Comparison of ENCODE assay signal across 8 cellular contexts in the genomic region with DNA sequence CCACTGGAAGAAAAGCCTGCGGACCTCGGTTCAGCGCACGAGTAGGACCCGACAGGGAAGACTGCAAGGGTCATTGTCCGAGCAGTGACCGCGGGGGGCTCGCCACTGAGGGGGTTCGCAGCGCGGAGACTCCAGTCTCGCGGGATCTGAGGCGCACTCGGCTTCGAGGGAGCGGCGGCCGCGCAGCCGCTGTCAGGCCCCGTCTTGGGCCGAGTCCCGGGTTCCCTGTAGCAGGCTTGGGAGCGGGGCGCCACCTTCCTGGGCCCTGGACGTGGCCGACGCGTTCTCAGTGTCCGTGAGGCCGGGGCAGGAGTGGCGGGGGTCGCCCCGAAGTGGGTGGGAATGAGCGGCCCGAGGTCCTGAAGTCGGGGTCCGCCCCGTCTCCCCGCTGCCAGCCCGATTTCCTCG. TPM values are rescaled to one million over a fixed set of nuclear protein-coding genes. Genes with fewer than 3 reads are reported as not detected.
DNase-seq lines count a peak whose midpoint lies in the region; ATAC-seq, FAIRE-seq and TF ChIP-seq lines count a peak whose summit lies in the region.

No MANE protein-coding gene starts in this region.

- DNase-seq in CD8-positive, alpha-beta T cell: no peak
- DNase-seq in MM.1S: no peak
- no peak for DNase-seq in dorsolateral prefrontal cortex
- no peak for DNase-seq in naive thymus-derived CD8-positive, alpha-beta T cell
- DNase-seq in omental fat pad (ENCODE audit: low spot score): no peak
- no peak for DNase-seq in frontal cortex (ENCODE audit: low spot score in 2 of 2)
- no peak for DNase-seq in OCI-M2 (lab: John Stamatoyannopoulos, UW; ENCODE audit: unreplicated experiment)

- H3K27ac ChIP-seq in CD8-positive, alpha-beta T cell (ENCODE audit: low read depth, low read length): peak overlapping the region; percentile 84
- H3K27ac ChIP-seq in MM.1S (ENCODE audit: low read length): peak overlapping the region; percentile 97
- peak overlapping the region; percentile 59 to 100 (median 98) for H3K27ac ChIP-seq in dorsolateral prefrontal cortex

- POLR2A ChIA-PET in CD8-positive, alpha-beta T cell (lab: Charles Lee): interaction anchor here (0.6 to 2.0 kb wide), 19 partner anchors 8 to 378 kb away, joined by 3 to 21 read pairs (median 5); a partner anchor contains a TSS
- POLR2A ChIA-PET in naive thymus-derived CD8-positive, alpha-beta T cell (lab: Charles Lee): interaction anchor here (0.6 to 3.9 kb wide), 37 partner anchors 9 to 630 kb away, joined by 3 to 43 read pairs (median 5); a partner anchor contains a TSS

- peaks cover 44% of the 10 kb centered on the region for H3K36me3 ChIP-seq in CD8-positive, alpha-beta T cell (ENCODE audit: insufficient read depth, low read length)
- peaks cover 37% of the 10 kb centered on the region for H3K36me3 ChIP-seq in MM.1S (replicated peaks; ENCODE audit: insufficient read depth, low read length)

- no peaks in the 10 kb centered on the region for H4K20me1 ChIP-seq in MM.1S (ENCODE audit: insufficient read depth, low read length)

- H3K79me2 ChIP-seq in MM.1S (ENCODE audit: low read length): peaks cover 77% of the 10 kb centered on the region

- H3K36me3 Mint-ChIP-seq in CD8-positive, alpha-beta T cell: peaks cover 62% of the 10 kb centered on the region
- peaks cover 0 to 68% (median 15%) of the 10 kb centered on the region in 3 donors for H3K36me3 Mint-ChIP-seq in naive thymus-derived CD8-positive, alpha-beta T cell

- no peaks in the 10 kb centered on the region for H3K9me3 Mint-ChIP-seq in CD8-positive, alpha-beta T cell
- H3K9me3 Mint-ChIP-seq in naive thymus-derived CD8-positive, alpha-beta T cell: no peaks in the 10 kb centered on the region

- no peaks in the 10 kb centered on the region for H3K27me3 Mint-ChIP-seq in CD8-positive, alpha-beta T cell (ENCODE audit: low read depth)
- H3K27me3 Mint-ChIP-seq in naive thymus-derived CD8-positive, alpha-beta T cell: no peaks in the 10 kb centered on the region

- intact Hi-C loops in CD8-positive, alpha-beta T cell (cut with DNase I, micrococcal nuclease): loop anchor here (1.0 to 10.0 kb wide), 10 partner anchors 26 to 810 kb away; a partner anchor contains a TSS
- intact Hi-C loops in dorsolateral prefrontal cortex (cut with DNase I): loop anchor here (5.0 to 10.0 kb wide), 2 partner anchors 127 to 130 kb away; a partner anchor contains a TSS

- H3K4me3 Mint-ChIP-seq in CD8-positive, alpha-beta T cell: peak overlapping the region; percentile 70
- peak overlapping the region in 6 of 10 donors; percentile 27 to 85 (median 68) for H3K4me3 Mint-ChIP-seq in naive thymus-derived CD8-positive, alpha-beta T cell

- H3K9me3 ChIP-seq in CD8-positive, alpha-beta T cell (ENCODE audit: low read length): no peaks in the 10 kb centered on the region
- no peaks in the 10 kb centered on the region for H3K9me3 ChIP-seq in MM.1S (replicated peaks; ENCODE audit: insufficient read depth, low read length)

- TF ChIP-seq CTCF in CD8-positive, alpha-beta T cell (IDR thresholded peaks at IDR 0.05): no peak
- TF ChIP-seq CTCF in MM.1S (IDR thresholded peaks at IDR 0.05; ENCODE audit: low read length) (no peak), dorsolateral prefrontal cortex (IDR thresholded peaks at IDR 0.05 in 54 of 56, conservative IDR thresholded peaks at IDR 0.05 in 2 of 56; ENCODE audit: low read depth in 1 of 56, partially characterized antibody in 56 of 56) (no peak), omental fat pad (IDR thresholded peaks at IDR 0.05) (no peak)

- peak overlapping the region; percentile 92 for H3K4me2 ChIP-seq in MM.1S (ENCODE audit: low read depth, low read length)

- H3K9ac ChIP-seq in MM.1S (ENCODE audit: low read length): peak overlapping the region; percentile 97

- H3K27ac Mint-ChIP-seq in CD8-positive, alpha-beta T cell: peak overlapping the region; percentile 57
- peak overlapping the region in 7 of 10 donors; percentile 41 to 89 (median 71) for H3K27ac Mint-ChIP-seq in naive thymus-derived CD8-positive, alpha-beta T cell

- FAIRE-seq in frontal cortex (lab: Jason Lieb, UNC): no peak

- ATAC-seq in CD8-positive, alpha-beta T cell: no peak
- no peak for ATAC-seq in naive thymus-derived CD8-positive, alpha-beta T cell
- ATAC-seq in omental fat pad (ENCODE audit: low FRiP score) (no peak), HG03039 (IDR thresholded peaks at IDR 0.05; ENCODE audit: unreplicated experiment) (no peak)

- H3F3A ChIP-seq in MM.1S (ENCODE audit: insufficient read depth, low read length): peaks cover 55% of the 10 kb centered on the region

- CTCF ChIA-PET in CD8-positive, alpha-beta T cell (lab: Charles Lee): interaction anchor here (0.6 to 5.6 kb wide), 3 partner anchors 11 to 98 kb away, joined by 3 to 48 read pairs (median 5); no protein-coding TSS in a partner anchor

- H3K4me3 ChIP-seq in CD8-positive, alpha-beta T cell (ENCODE audit: low read depth, low read length): peak overlapping the region; percentile 77
- H3K4me3 ChIP-seq in MM.1S (ENCODE audit: low read length) (peak overlapping the region; percentile 92), dorsolateral prefrontal cortex (peak overlapping the region; percentile 58 to 92 (median 78))

- no peaks in the 10 kb centered on the region for H3K27me3 ChIP-seq in CD8-positive, alpha-beta T cell (ENCODE audit: insufficient read depth, low read length)
- H3K27me3 ChIP-seq in MM.1S (replicated peaks; ENCODE audit: insufficient read depth, low read length) (no peaks in the 10 kb centered on the region), dorsolateral prefrontal cortex (no peaks in the 10 kb centered on the region)

- no peaks in the 10 kb centered on the region for H3K9me2 ChIP-seq in MM.1S (replicated peaks; ENCODE audit: insufficient read depth, low read length)

- peaks cover 66% of the 10 kb centered on the region for H3K4me1 ChIP-seq in CD8-positive, alpha-beta T cell (ENCODE audit: insufficient read depth, low read length)
- peaks cover 26% of the 10 kb centered on the region for H3K4me1 ChIP-seq in MM.1S (ENCODE audit: low read length)

- H3K4me1 Mint-ChIP-seq in CD8-positive, alpha-beta T cell (ENCODE audit: low read depth): peaks cover 53% of the 10 kb centered on the region
- peaks cover 32 to 62% (median 60%) of the 10 kb centered on the region in 4 donors for H3K4me1 Mint-ChIP-seq in naive thymus-derived CD8-positive, alpha-beta T cell

- H2AFZ ChIP-seq in MM.1S (ENCODE audit: low read length): no peak overlapping the region

RNA-seq across cellular contexts. Expression of a gene that starts 0.5 kb away (rescaled TPM):
- total RNA-seq in CD8-positive, alpha-beta T cell: 10 to 100 TPM; 36.2 to 37.4 TPM
- 10 to 100 TPM; 16.2 to 44.5 (median 25.3) TPM for total RNA-seq in dorsolateral prefrontal cortex
- 10 to 100 TPM; 46.3 to 47.5 TPM for total RNA-seq in naive thymus-derived CD8-positive, alpha-beta T cell
- polyA plus RNA-seq in naive thymus-derived CD8-positive, alpha-beta T cell: 100 to 1,000 TPM in 1 of 3 donors, 10 to 100 TPM in 2; 66.7 to 104 (median 95.5) TPM
- 10 to 100 TPM; 47.2 to 69.1 (median 59.3) TPM for total RNA-seq in omental fat pad
- 8.6 TPM for total RNA-seq in frontal cortex

RNA-seq across cellular contexts. Expression of a gene that starts 5.7 kb away (rescaled TPM):
- total RNA-seq in CD8-positive, alpha-beta T cell: 100 to 1,000 TPM; 689 to 695 TPM
- total RNA-seq in dorsolateral prefrontal cortex (100 to 1,000 TPM; 215 to 736 (median 434) TPM), omental fat pad (100 to 1,000 TPM; 292 to 484 (median 372) TPM), frontal cortex (573 TPM)
- 100 to 1,000 TPM; 565 to 579 TPM for total RNA-seq in naive thymus-derived CD8-positive, alpha-beta T cell
- 100 to 1,000 TPM; 204 to 273 (median 262) TPM for polyA plus RNA-seq in naive thymus-derived CD8-positive, alpha-beta T cell

RNA-seq across cellular contexts. Expression of a gene that starts 10.8 kb away (rescaled TPM):
- not detected for total RNA-seq in CD8-positive, alpha-beta T cell
- total RNA-seq in dorsolateral prefrontal cortex (1 to 10 TPM in 86 of 120 experiments, under 1 TPM in 22, not detected in 12; 0.51 to 3.8 (median 1.4) TPM), omental fat pad (not detected), frontal cortex (13.0 TPM)
- not detected for total RNA-seq in naive thymus-derived CD8-positive, alpha-beta T cell
- not detected for polyA plus RNA-seq in naive thymus-derived CD8-positive, alpha-beta T cell

RNA-seq across cellular contexts. Expression of a gene that starts 26.5 kb away (rescaled TPM):
- 100 to 1,000 TPM; 305 to 314 TPM for total RNA-seq in CD8-positive, alpha-beta T cell
- 100 to 1,000 TPM in 4 of 120 experiments, 10 to 100 TPM in 116; 19.9 to 116 (median 36.5) TPM for total RNA-seq in dorsolateral prefrontal cortex
- 10 to 100 TPM; 31.2 to 35.4 TPM for total RNA-seq in naive thymus-derived CD8-positive, alpha-beta T cell
- 1 to 10 TPM; 1.1 to 8.2 (median 6.6) TPM for polyA plus RNA-seq in naive thymus-derived CD8-positive, alpha-beta T cell
- 10 to 100 TPM; 24.5 to 68.6 (median 44.1) TPM for total RNA-seq in omental fat pad
- 14.3 TPM for total RNA-seq in frontal cortex

RNA-seq across cellular contexts. Expression of a gene that starts 33.3 kb away (rescaled TPM):
- total RNA-seq in CD8-positive, alpha-beta T cell: 10 to 100 TPM; 86.2 to 96.3 TPM
- total RNA-seq in dorsolateral prefrontal cortex (100 to 1,000 TPM; 170 to 316 (median 242) TPM), omental fat pad (10 to 100 TPM; 46.4 to 76.0 (median 60.2) TPM), frontal cortex (11.0 TPM)
- 10 to 100 TPM; 83.9 to 89.0 TPM for total RNA-seq in naive thymus-derived CD8-positive, alpha-beta T cell
- 100 to 1,000 TPM; 214 to 264 (median 262) TPM for polyA plus RNA-seq in naive thymus-derived CD8-positive, alpha-beta T cell
